Comparison of ENCODE assay signal across 12 cellular contexts in the genomic region with DNA sequence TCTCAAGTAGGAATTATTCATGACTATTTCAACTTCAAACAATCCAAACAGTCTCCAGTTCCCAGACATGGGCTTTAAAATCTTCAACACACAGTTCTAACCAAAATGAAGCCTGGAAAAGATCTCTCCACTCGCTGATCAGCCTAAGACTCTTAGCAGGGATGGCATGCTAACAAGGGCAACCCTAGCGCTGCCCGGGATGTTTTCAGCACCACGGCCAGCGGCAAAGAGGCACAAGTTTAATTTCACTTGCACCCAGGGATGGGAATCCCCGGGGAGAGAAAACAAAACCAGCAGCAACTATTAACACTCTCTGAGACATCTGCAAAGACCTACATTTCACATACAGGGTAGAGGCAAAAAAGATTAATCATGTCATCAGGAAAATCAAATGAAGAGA. TPM values are rescaled to one million over a fixed set of nuclear protein-coding genes. Genes with fewer than 3 reads are reported as not detected.
DNase-seq lines count a peak whose midpoint lies in the region; ATAC-seq, FAIRE-seq and TF ChIP-seq lines count a peak whose summit lies in the region.
"Had no signal": no experiment of that assay in that cellular context is flagged by ENCODE, and none has a peak within 500 bp of the region (broad histone marks: within the 10 kb centered on the region; RNA-seq: fewer than 3 reads in every experiment).

No MANE protein-coding gene starts in this region.

- no peak overlapping the region for H3K9ac ChIP-seq in H1 (replicated peaks in 1 of 4; ENCODE audit: extremely low read depth in 1 of 4, low read depth in 3 of 4, low read length in 3 of 4)

- no peaks in the 10 kb centered on the region for H3K79me1 ChIP-seq in H1 (ENCODE audit: low read depth, low read length)

- 42% methylated on average over 6 of the region's 6 CpGs; no CpG with 5 or more reads in 1 of the 2 experiments for WGBS in H1 (ENCODE audit: extremely low coverage in 1 of 2, insufficient coverage in 1 of 2, insufficient read length in 1 of 2, insufficient replicate concordance in 2 of 2, low coverage in 1 of 2, low lambda C conversion rate in 2 of 2, missing lambda C conversion rate in 1 of 2), 2 experiments

- peaks cover 2% of the 10 kb centered on the region; the same call in 1 of the 2 replicates for H3K23me2 ChIP-seq in H1 (ENCODE audit: low read depth, low read length)

- H3K4me2 ChIP-seq in H1 (ENCODE audit: insufficient read depth in 1 of 2, low read depth in 2 of 2, low read length in 2 of 2): no peak overlapping the region

- no peak overlapping the region for H4K5ac ChIP-seq in H1 (ENCODE audit: insufficient read length, low read depth, low read length)

- H3K4ac ChIP-seq in H1 (replicated peaks; ENCODE audit: insufficient read length, low read depth, low read length): no peak overlapping the region

- peak; percentile 60 for FAIRE-seq in H1 (lab: Jason Lieb, UNC)

- no TSS peak for BruUV-seq in MCF 10A (replicated peaks; lab: Mats Ljungman, UMichigan)

- H3K56ac ChIP-seq in H1 (replicated peaks; ENCODE audit: insufficient read length, low read depth, low read length): no peak overlapping the region

- no peak for TF ChIP-seq RAD21 in H1 (IDR thresholded peaks at IDR 0.05 in 1 of 2, conservative IDR thresholded peaks at IDR 0.05 in 1 of 2; ENCODE audit: low read depth in 2 of 2, low read length in 2 of 2)

- H2BK12ac ChIP-seq in H1 (ENCODE audit: low read depth, low read length): no peak overlapping the region

- H3K27me3 ChIP-seq in breast epithelium (peaks cover 0 to 27% of the 10 kb centered on the region in 2 donors), H1 (replicated peaks in 1 of 4; ENCODE audit: control insufficient read depth in 3 of 4, extremely low read depth in 1 of 4, insufficient read depth in 3 of 4, low read length in 3 of 4) (no peaks in the 10 kb centered on the region)

- H2BK15ac ChIP-seq in H1 (ENCODE audit: low read length): no peak overlapping the region

- H3K9me3 ChIP-seq in breast epithelium: no peaks in the 10 kb centered on the region
- H3K9me3 ChIP-seq in H1 (ENCODE audit: insufficient read depth in 2 of 2, low read depth in 1 of 2, low read length in 1 of 2): no peaks in the 10 kb centered on the region

- CTCF ChIA-PET in MCF 10A (lab: Yijun Ruan, JAX) (no interaction called here), H1 (lab: Charles Lee; ENCODE audit: partially characterized antibody) (no interaction called here)

- H3K4me3 ChIP-seq in breast epithelium (no peak overlapping the region), H1 (ENCODE audit: extremely low read depth in 1 of 4, insufficient read depth in 2 of 4, low read depth in 3 of 4, low read length in 4 of 4) (no peak overlapping the region)

- no peak overlapping the region for H2AFZ ChIP-seq in H1 (ENCODE audit: low read length)

- H2BK120ac ChIP-seq in H1 (replicated peaks; ENCODE audit: low read depth, low read length): no peak overlapping the region

- POLR2A ChIA-PET in MCF 10A (lab: Yijun Ruan, JAX): no interaction called here
- POLR2A ChIA-PET in H1 (lab: Charles Lee; ENCODE audit: partially characterized antibody): no interaction called here

- H3K4me1 ChIP-seq in breast epithelium: no peaks in the 10 kb centered on the region
- H3K4me1 ChIP-seq in H1 (replicated peaks in 1 of 4; ENCODE audit: control insufficient read depth in 3 of 4, insufficient read depth in 4 of 4, low read length in 3 of 4): peaks cover 11 to 30% (median 15%) of the 10 kb centered on the region in 4 experiments

- no peaks in the 10 kb centered on the region for H3K4me1 Mint-ChIP-seq in MCF 10A (ENCODE audit: insufficient read depth, unreplicated experiment)
- H3K4me1 Mint-ChIP-seq: stimulated activated naive B cell treated with anti-CD40 and anti-IgM and Interleukin-4, amounts not matched to agents 10 μg/mL and 1 μg/mL and 100 μg/mL, for 72 hours had no signal

- H3K36me3 Mint-ChIP-seq in MCF 10A (ENCODE audit: insufficient read depth, unreplicated experiment): no peaks in the 10 kb centered on the region
- H3K36me3 Mint-ChIP-seq: stimulated activated naive B cell treated with anti-CD40 and anti-IgM and Interleukin-4, amounts not matched to agents 10 μg/mL and 1 μg/mL and 100 μg/mL, for 72 hours had no signal

- no peak overlapping the region for H3K18ac ChIP-seq in H1 (ENCODE audit: extremely low read depth, low read length)

- intact Hi-C loops in MCF 10A (cut with micrococcal nuclease): no loop called here
- intact Hi-C loops in breast epithelium (cut with DNase I; ENCODE audit: low total_unique reads): no loop called here

- no peak for TF ChIP-seq POLR2A in breast epithelium (IDR thresholded peaks at IDR 0.05)
- TF ChIP-seq POLR2A in H1 (IDR thresholded peaks at IDR 0.05; ENCODE audit: control extremely low read depth in 1 of 2, low read depth in 2 of 2, low read length in 2 of 2): no peak

- no peak overlapping the region for H3K4me3 Mint-ChIP-seq in MCF 10A (ENCODE audit: unreplicated experiment)
- H3K4me3 Mint-ChIP-seq: dendritic cell treated with granulocyte-macrophage colony-stimulating factor and Interleukin-4, amounts not matched to agents 40 ng/mL and 50 ng/mL, for 4 days; stimulated activated naive B cell treated with anti-CD40 and anti-IgM and Interleukin-4, amounts not matched to agents 10 μg/mL and 1 μg/mL and 100 μg/mL, for 72 hours had no signal

- H3K79me2 ChIP-seq in H1 (ENCODE audit: control insufficient read depth in 1 of 2, insufficient read depth in 2 of 2, low read length in 2 of 2): no peaks in the 10 kb centered on the region

- no peak overlapping the region for H3K23ac ChIP-seq in H1 (ENCODE audit: insufficient read length)

- TF ChIP-seq EP300 in H1 (IDR thresholded peaks at IDR 0.05; ENCODE audit: borderline replicate concordance in 1 of 2, low read depth in 2 of 2, low read length in 2 of 2): no peak

- H3K27ac ChIP-seq in breast epithelium (no peak overlapping the region), H1 (ENCODE audit: low read depth, low read length) (no peak overlapping the region)

- peak; percentile 44 for DNase-seq in MCF 10A (ENCODE audit: unreplicated experiment)
- no peak for DNase-seq in breast epithelium (ENCODE audit: low spot score in 2 of 2)
- DNase-seq in NCI-H226: peak; percentile 9
- peak in 1 of 2 experiments; percentile 84 for DNase-seq in H1 (ENCODE audit: low read depth in 1 of 2, low spot score in 2 of 2)
- peak; percentile 47 for DNase-seq in stimulated activated CD8-positive, alpha-beta memory T cell treated with anti-CD3 and anti-CD28 coated beads, Interleukin-4, amount 100 ng/mL, for 48 hours
- DNase-seq in SW480 (ENCODE audit: low spot score): no peak
- no peak for DNase-seq in NCI-H1930 (lab: John Stamatoyannopoulos, UW)
- DNase-seq: C1 segment of cervical spinal cord; stimulated activated naive B cell treated with anti-CD40 and anti-IgM and Interleukin-4, amounts not matched to agents 10 μg/mL and 1 μg/mL and 100 μg/mL, for 72 hours had no signal

- H3K9me3 Mint-ChIP-seq in MCF 10A (ENCODE audit: unreplicated experiment): no peaks in the 10 kb centered on the region
- H3K9me3 Mint-ChIP-seq: dendritic cell treated with granulocyte-macrophage colony-stimulating factor and Interleukin-4, amounts not matched to agents 40 ng/mL and 50 ng/mL, for 4 days had no signal

- peaks cover 0 to 6% of the 10 kb centered on the region in 2 experiments for H4K20me1 ChIP-seq in H1 (replicated peaks in 1 of 2; ENCODE audit: control insufficient read depth in 1 of 2, insufficient read depth in 2 of 2, low read length in 2 of 2)

- no peak overlapping the region for H2BK20ac ChIP-seq in H1 (ENCODE audit: low read length)

- H2BK5ac ChIP-seq in H1 (ENCODE audit: low read depth, low read length): no peak overlapping the region

- TF ChIP-seq CTCF in MCF 10A (IDR thresholded peaks at IDR 0.05; ENCODE audit: unreplicated experiment): no peak
- no peak for TF ChIP-seq CTCF in breast epithelium (IDR thresholded peaks at IDR 0.05)
- TF ChIP-seq CTCF in H1 (IDR thresholded peaks at IDR 0.05; ENCODE audit: control extremely low read depth in 1 of 3, insufficient read depth in 1 of 3, low read depth in 1 of 3, low read length in 3 of 3): no peak

- peaks cover 40% of the 10 kb centered on the region for H3K27me3 Mint-ChIP-seq in MCF 10A (ENCODE audit: insufficient read depth, unreplicated experiment)

- H3K14ac ChIP-seq in H1 (ENCODE audit: insufficient read length): no peak overlapping the region

- H3K36me3 ChIP-seq in breast epithelium: no peaks in the 10 kb centered on the region
- no peaks in the 10 kb centered on the region for H3K36me3 ChIP-seq in H1 (ENCODE audit: control insufficient read depth in 2 of 4, insufficient read depth in 4 of 4, low read length in 3 of 4)

- H2AK5ac ChIP-seq in H1 (ENCODE audit: low read depth, low read length): no peak overlapping the region

- no peak overlapping the region for H3K27ac Mint-ChIP-seq in MCF 10A (ENCODE audit: low read depth, unreplicated experiment)
- H3K27ac Mint-ChIP-seq: dendritic cell treated with granulocyte-macrophage colony-stimulating factor and Interleukin-4, amounts not matched to agents 40 ng/mL and 50 ng/mL, for 4 days; stimulated activated naive B cell treated with anti-CD40 and anti-IgM and Interleukin-4, amounts not matched to agents 10 μg/mL and 1 μg/mL and 100 μg/mL, for 72 hours had no signal

- no peak overlapping the region for H4K8ac ChIP-seq in H1 (ENCODE audit: extremely low read depth, insufficient read depth, low read length)

- H4K91ac ChIP-seq in H1 (replicated peaks; ENCODE audit: insufficient read length, low read length): no peak overlapping the region

- ATAC-seq in HG02973 (IDR thresholded peaks at IDR 0.05; ENCODE audit: unreplicated experiment): no peak
- ATAC-seq: Panc1; stimulated activated naive B cell treated with anti-CD40 and anti-IgM and Interleukin-4, amounts not matched to agents 10 μg/mL and 1 μg/mL and 100 μg/mL, for 72 hours had no signal

TF ChIP-seq in H1, 55 proteins besides CTCF, POLR2A, EP300 and RAD21 (continues in another document):
- no peak for TF ChIP-seq BCL11A (IDR thresholded peaks at IDR 0.05; ENCODE audit: low read depth in 2 of 2, low read length in 2 of 2)
- TF ChIP-seq SUZ12 (IDR thresholded peaks at IDR 0.05; ENCODE audit: low read length): no peak
- no peak for TF ChIP-seq SP1 (IDR thresholded peaks at IDR 0.05; ENCODE audit: low read depth, low read length)

RNA-seq across cellular contexts. Expression of gene CACNA1A, which starts 43.0 kb away (rescaled TPM):
- total RNA-seq in MCF 10A (2022) (0.27 TPM in 1 of 2 replicates, not detected in the other), breast epithelium (1 to 10 TPM in 1 of 3 donors, under 1 TPM in 2; 0.16 to 1.0 (median 0.33) TPM)
- 25.3 and 25.7 TPM in 2 replicates for total RNA-seq in H1 (2021; fragmentation: NEBNext Ultra II Directional; extraction: Animal tissue kit (Norgen Biotek cat#: 25700))
- 10.7 and 12.8 TPM in 2 replicates for polyA plus RNA-seq in H1 (2011; rRNA removed)
- polyA plus RNA-seq in H1 (2011; cell fraction: cytosol; rRNA removed): 9.8 TPM
- 46.3 TPM for polyA plus RNA-seq in H1 (2011; cell fraction: nucleus; rRNA removed)
- polyA plus RNA-seq in H1 (2012, experiment 1 of 2): 20.3 to 23.5 TPM (median 23.0 TPM) in 4 replicates
- polyA plus RNA-seq in H1 (2012, experiment 2 of 2): 6.8 TPM
- polyA plus RNA-seq in H1 (2013, experiment 1 of 2): 13.1 TPM
- polyA plus RNA-seq in H1 (2013, experiment 2 of 2): 10.4 TPM
- polyA minus RNA-seq in H1 (2011; rRNA and poly(A)+ RNA removed): 44.2 and 51.2 TPM in 2 replicates
- polyA minus RNA-seq in H1 (2011; cell fraction: cytosol; rRNA and poly(A)+ RNA removed): 16.4 TPM
- polyA minus RNA-seq in H1 (2011; cell fraction: nucleus; rRNA and poly(A)+ RNA removed): 71.1 TPM

Comparison
In these comparisons a context has a peak if more than half of its experiments do, and no peak if none do; other contexts are left out.
1. DNase-seq: peak in MCF 10A (single experiment), NCI-H226 (single experiment) and stimulated activated CD8-positive, alpha-beta memory T cell treated with anti-CD3 and anti-CD28 coated beads, Interleukin-4, amount 100 ng/mL, for 48 hours (single experiment); none in breast epithelium (0 of 2), SW480 (single experiment) and NCI-H1930 (0 of 2).
2. RNA of gene CACNA1A, which starts 43.0 kb away (total RNA-seq): 25.3 to 25.7 TPM in H1; 0.16 to 1.0 TPM in breast epithelium and 0.27 TPM in MCF 10A; every median in the first group is over 10 times any median in the second.